In the genomic region with DNA sequence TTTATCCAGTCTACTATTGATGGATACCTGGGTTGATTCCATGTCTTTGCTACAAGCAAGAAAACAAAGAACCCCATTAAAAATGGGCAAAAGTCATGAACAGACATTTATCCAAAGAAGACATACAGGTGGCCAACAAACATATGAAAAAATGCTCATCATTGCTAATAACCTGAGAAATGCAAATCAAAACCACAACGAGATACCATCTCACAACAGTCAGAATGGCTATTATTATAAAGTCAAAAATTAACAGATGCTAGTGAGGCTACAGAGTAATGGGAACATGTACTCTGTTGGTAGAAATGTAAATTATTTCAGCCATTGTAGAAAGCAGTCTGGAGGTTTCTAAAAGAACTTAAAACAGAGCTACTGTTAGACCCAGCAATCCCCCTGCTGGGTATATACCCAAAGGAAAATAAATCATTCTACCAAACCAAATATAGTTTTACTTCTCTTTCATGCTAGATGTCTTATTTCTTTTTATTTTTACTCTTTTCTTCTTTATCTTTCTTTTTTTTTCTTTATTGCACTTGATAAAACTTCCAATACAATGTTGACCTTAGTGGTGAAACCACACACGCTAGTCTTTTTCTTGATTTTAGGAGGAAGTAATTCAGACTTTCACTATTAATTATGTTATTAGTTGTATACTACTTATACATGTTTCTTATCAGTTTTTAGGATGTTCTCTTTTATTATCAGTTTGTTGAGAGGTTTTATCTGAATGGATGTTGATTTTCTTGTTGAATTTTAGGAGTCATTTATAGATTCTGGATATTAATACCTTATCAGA, we compare ENCODE assay signal across 13 cellular contexts. TPM values are rescaled to one million over a fixed set of nuclear protein-coding genes. Genes with fewer than 3 reads are reported as not detected.
A peak's percentile ranks its signal among the peaks of the same experiment; 100 is the strongest.
DNase-seq lines count a peak whose midpoint lies in the region; ATAC-seq and TF ChIP-seq lines count a peak whose summit lies in the region.
"Had no signal": no experiment of that assay in that cellular context is flagged by ENCODE, and none has a peak within 500 bp of the region (broad histone marks: within the 10 kb centered on the region; RNA-seq: fewer than 3 reads in every experiment).

No MANE protein-coding gene starts in this region.

- H3K4me1 Mint-ChIP-seq in immature natural killer cell (peaks cover 41 to 61% of the 10 kb centered on the region in 2 donors), nephron progenitor cell (no peaks in the 10 kb centered on the region)

- no peaks in the 10 kb centered on the region for H3K4me1 ChIP-seq in tibial artery
- H3K4me1 ChIP-seq: body of pancreas had no signal

- H3K9me3 Mint-ChIP-seq in immature natural killer cell (no peaks in the 10 kb centered on the region), nephron progenitor cell (no peaks in the 10 kb centered on the region)
- H3K9me3 Mint-ChIP-seq: T-helper 2 cell treated with Interferon-gamma antibody and Interleukin-4, amounts not matched to agents 5 μg/mL and 100 μg/mL, for 36 hours had no signal

- H3K4me3 Mint-ChIP-seq in immature natural killer cell (no peak overlapping the region), nephron progenitor cell (no peak overlapping the region)
- H3K4me3 Mint-ChIP-seq: T-helper 2 cell treated with Interferon-gamma antibody and Interleukin-4, amounts not matched to agents 5 μg/mL and 100 μg/mL, for 36 hours had no signal

- H3K36me3 Mint-ChIP-seq in immature natural killer cell (peaks cover 20 to 60% (median 54%) of the 10 kb centered on the region in 3 donors), nephron progenitor cell (ENCODE audit: low read depth) (no peaks in the 10 kb centered on the region)

- H3K4me3 ChIP-seq in tibial artery: no peak overlapping the region
- H3K4me3 ChIP-seq: body of pancreas had no signal

- H3K27me3 ChIP-seq in tibial artery: no peaks in the 10 kb centered on the region
- H3K27me3 ChIP-seq: body of pancreas had no signal

- H3K27ac Mint-ChIP-seq in immature natural killer cell (peak overlapping the region in 5 of 6 donors; percentile 6 to 63 (median 36)), nephron progenitor cell (no peak overlapping the region)
- H3K27ac Mint-ChIP-seq: T-helper 2 cell treated with Interferon-gamma antibody and Interleukin-4, amounts not matched to agents 5 μg/mL and 100 μg/mL, for 36 hours had no signal

- TF ChIP-seq CTCF in nephron progenitor cell (IDR thresholded peaks at IDR 0.05): no peak
- no peak for TF ChIP-seq CTCF in tibial artery (IDR thresholded peaks at IDR 0.05)

- intact Hi-C loops in tibial artery (cut with DNase I; ENCODE audit: low total_unique reads): no loop called here
- intact Hi-C loops in left colon (cut with DNase I, micrococcal nuclease): no loop called here

- H3K27me3 Mint-ChIP-seq in immature natural killer cell (ENCODE audit: low read depth in 3 of 3) (peaks cover 0 to 1% (median 0%) of the 10 kb centered on the region in 3 donors), nephron progenitor cell (ENCODE audit: low read depth, poor library complexity) (peaks cover 6% of the 10 kb centered on the region)

- no peaks in the 10 kb centered on the region for H3K9me3 ChIP-seq in tibial artery
- H3K9me3 ChIP-seq: body of pancreas had no signal

- ATAC-seq in GM18868 (IDR thresholded peaks at IDR 0.05; ENCODE audit: unreplicated experiment): peak; percentile 58
- ATAC-seq in GM21515 (IDR thresholded peaks at IDR 0.05; ENCODE audit: unreplicated experiment): peak; percentile 65
- ATAC-seq in HG03139 (IDR thresholded peaks at IDR 0.05; ENCODE audit: unreplicated experiment): peak; percentile 80
- ATAC-seq in left colon: no peak
- ATAC-seq: body of pancreas had no signal

- DNase-seq in immature natural killer cell: no peak
- no peak for DNase-seq in nephron progenitor cell
- no peak for DNase-seq in tibial artery
- DNase-seq in activated T-cell treated with anti-CD3 and anti-CD28 coated beads for 4 hours: no peak
- DNase-seq in left colon: no peak
- DNase-seq: body of pancreas, DMS 273 treated with DMSO at 0.1 percent for 48 hours, NCI-H1105 treated with DMSO at 0.1 percent for 48 hours had no signal

- H3K36me3 ChIP-seq in tibial artery: peaks cover 31 to 43% (median 43%) of the 10 kb centered on the region in 3 donors

- no peak overlapping the region for H3K27ac ChIP-seq in tibial artery
- H3K27ac ChIP-seq: body of pancreas, epithelial cell of prostate had no signal

RNA-seq across cellular contexts. Expression of a gene that starts 14.3 kb away (rescaled TPM):
- polyA plus RNA-seq in immature natural killer cell: 100 to 1,000 TPM; 148 to 196 (median 166) TPM
- total RNA-seq in left colon: 10 to 100 TPM; 21.0 to 25.2 TPM

RNA-seq across cellular contexts. Expression of a gene that starts 19.1 kb away (rescaled TPM):
- polyA plus RNA-seq in immature natural killer cell: 10 to 100 TPM in 2 of 3 donors, 1 to 10 TPM in 1; 8.9 to 19.8 (median 14.6) TPM
- 10 to 100 TPM; 17.6 TPM for total RNA-seq in left colon

RNA-seq across cellular contexts. Expression of a gene that starts 32.3 kb away (rescaled TPM):
- polyA plus RNA-seq in immature natural killer cell: under 1 TPM in 1 of 3 donors, not detected in 2; 0.28 TPM
- not detected for total RNA-seq in left colon
- total RNA-seq: body of pancreas had no signal

RNA-seq across cellular contexts. Expression of a gene that starts 50.1 kb away (rescaled TPM):
- not detected for polyA plus RNA-seq in immature natural killer cell
- total RNA-seq in left colon: not detected
- total RNA-seq: body of pancreas had no signal
